In genomic region chr1:200266871-200267270, GRCh38 we compare ENCODE assay signal across 28 cellular contexts.
"Had no signal": no experiment of that assay in that cellular context is flagged by ENCODE, and none has a peak within 500 bp of the region (broad histone marks: within the 10 kb centered on the region; RNA-seq: fewer than 3 reads in every experiment).

No MANE protein-coding gene starts in this region.

- H3K4me3 ChIP-seq: colonic mucosa, coronary artery, dorsolateral prefrontal cortex, esophagus squamous epithelium, gastrocnemius medialis, gastroesophageal sphincter, heart left ventricle, heart right ventricle had no signal

- FAIRE-seq: colon, endometrium, endothelial cell of umbilical vein, frontal cortex had no signal

- H3K27ac ChIP-seq: colonic mucosa, coronary artery, dorsolateral prefrontal cortex, epithelial cell of prostate, esophagus squamous epithelium, foreskin keratinocyte, gastrocnemius medialis, gastroesophageal sphincter, heart left ventricle, heart right ventricle had no signal

- H3K9me3 ChIP-seq: colonic mucosa, esophagus squamous epithelium, gastrocnemius medialis, gastroesophageal sphincter, heart left ventricle, heart right ventricle had no signal

- H3K4me1 ChIP-seq: colonic mucosa, esophagus squamous epithelium, foreskin keratinocyte, gastrocnemius medialis, gastroesophageal sphincter, heart left ventricle, heart right ventricle had no signal

- H3K9me3 Mint-ChIP-seq: dendritic cell treated with granulocyte-macrophage colony-stimulating factor and Interleukin-4, amounts not matched to agents 40 ng/mL and 50 ng/mL, for 4 days; effector memory CD8-positive, alpha-beta T cell; endodermal cell had no signal

- H3K36me3 ChIP-seq: colonic mucosa, esophagus squamous epithelium, gastrocnemius medialis, gastroesophageal sphincter, heart left ventricle, heart right ventricle had no signal

- H3K27ac Mint-ChIP-seq: dendritic cell treated with granulocyte-macrophage colony-stimulating factor and Interleukin-4, amounts not matched to agents 40 ng/mL and 50 ng/mL, for 4 days; effector memory CD8-positive, alpha-beta T cell; endodermal cell had no signal

- DNase-seq: colonic mucosa; cortex of kidney; dermis blood vessel endothelial cell; dorsolateral prefrontal cortex; effector CD4-positive, alpha-beta T cell; effector CD8-positive, alpha-beta T cell; effector memory CD4-positive, alpha-beta T cell; effector memory CD8-positive, alpha-beta T cell; endodermal cell; erythroblast; esophagus squamous epithelium; foreskin fibroblast; foreskin keratinocyte; foreskin melanocyte; gastrocnemius medialis; glutamatergic neuron; head of caudate nucleus; heart left ventricle; heart right ventricle had no signal

- H3K4me1 Mint-ChIP-seq: endodermal cell had no signal

- ATAC-seq: effector memory CD8-positive, alpha-beta T cell; esophagus mucosa; foreskin keratinocyte; gastrocnemius medialis; gastroesophageal sphincter; heart left ventricle; heart right ventricle had no signal

- H3K4me3 Mint-ChIP-seq: dendritic cell treated with granulocyte-macrophage colony-stimulating factor and Interleukin-4, amounts not matched to agents 40 ng/mL and 50 ng/mL, for 4 days; effector memory CD8-positive, alpha-beta T cell; endodermal cell had no signal

- H3K27me3 Mint-ChIP-seq: dendritic cell treated with granulocyte-macrophage colony-stimulating factor and Interleukin-4, amounts not matched to agents 40 ng/mL and 50 ng/mL, for 4 days had no signal

- H3K27me3 ChIP-seq: colonic mucosa, dorsolateral prefrontal cortex, esophagus squamous epithelium, foreskin keratinocyte, gastrocnemius medialis, gastroesophageal sphincter, heart left ventricle, heart right ventricle had no signal
